Comparison of ENCODE assay signal across 8 cellular contexts in genomic region chr4:119314356-119314755, GRCh38. TPM values are rescaled to one million over a fixed set of nuclear protein-coding genes. Genes with fewer than 3 reads are reported as not detected.
DNase-seq lines count a peak whose midpoint lies in the region; ATAC-seq, FAIRE-seq and TF ChIP-seq lines count a peak whose summit lies in the region.

No MANE protein-coding gene starts in this region.

- H3K27me3 ChIP-seq in ascending aorta (no peaks in the 10 kb centered on the region), uterus (no peaks in the 10 kb centered on the region)

- TF ChIP-seq CTCF in ascending aorta (IDR thresholded peaks at IDR 0.05) = peak; percentile 28 to 58 (median 43)
- peak in 3 of 4 experiments; percentile 28 to 57 (median 35) for TF ChIP-seq CTCF in uterus (IDR thresholded peaks at IDR 0.05)

- FAIRE-seq in A204.1 (lab: Jason Lieb, UNC) (peak; percentile 86), GM19239 (lab: Jason Lieb, UNC) (no peak)

- no peak for TF ChIP-seq POLR2A in uterus (IDR thresholded peaks at IDR 0.05)

- DNase-seq in ELR (ENCODE audit: low read depth) (peak; percentile 65), NCI-H2227 treated with DMSO at 0.1 percent for 48 hours (lab: John Stamatoyannopoulos, UW) (peak; percentile 39), ascending aorta (ENCODE audit: low spot score in 2 of 2) (peak in 1 of 2 donors; percentile 71), iris pigment epithelial cell (ENCODE audit: low read depth) (peak; percentile 58), uterus (no peak), GM19239 (ENCODE audit: insufficient read length, low spot score) (no peak)

- intact Hi-C loops in ascending aorta (cut with DNase I) (loop anchor here (1.0 to 10.0 kb wide), 4 partner anchors 140 to 742 kb away; no protein-coding TSS in a partner anchor), uterus (cut with DNase I; ENCODE audit: low total_unique reads) (loop anchor here (10.0 kb wide), 1 partner anchor 730 kb away; no protein-coding TSS in a partner anchor)

- H3K27ac ChIP-seq in ascending aorta = peak overlapping the region in 1 of 2 donors; percentile 55
- H3K27ac ChIP-seq in uterus = no peak overlapping the region

- H3K9me3 ChIP-seq in ascending aorta (no peaks in the 10 kb centered on the region), uterus (no peaks in the 10 kb centered on the region)

- peaks cover 4 to 10% of the 10 kb centered on the region in 2 donors for H3K4me1 ChIP-seq in ascending aorta
- H3K4me1 ChIP-seq in uterus = no peaks in the 10 kb centered on the region

- H3K36me3 ChIP-seq in ascending aorta = no peaks in the 10 kb centered on the region
- H3K36me3 ChIP-seq in uterus = no peaks in the 10 kb centered on the region

- no peak overlapping the region for H3K4me3 ChIP-seq in ascending aorta
- H3K4me3 ChIP-seq in uterus = no peak overlapping the region

- ATAC-seq in HG02852 (IDR thresholded peaks at IDR 0.05; ENCODE audit: unreplicated experiment) = peak; percentile 89

RNA-seq across cellular contexts. Expression of gene FABP2, which starts 7.6 kb away (rescaled TPM):
- total RNA-seq in ascending aorta (not detected), uterus (not detected)

Comparison
In these comparisons a context has a peak if more than half of its experiments do, and no peak if none do; other contexts are left out.
1. DNase-seq: peak in ELR (single experiment), NCI-H2227 treated with DMSO at 0.1 percent for 48 hours (single experiment) and iris pigment epithelial cell (single experiment); none in uterus (0 of 2) and GM19239 (single experiment).